Comparison of ENCODE assay signal across 14 cellular contexts in the genomic region with DNA sequence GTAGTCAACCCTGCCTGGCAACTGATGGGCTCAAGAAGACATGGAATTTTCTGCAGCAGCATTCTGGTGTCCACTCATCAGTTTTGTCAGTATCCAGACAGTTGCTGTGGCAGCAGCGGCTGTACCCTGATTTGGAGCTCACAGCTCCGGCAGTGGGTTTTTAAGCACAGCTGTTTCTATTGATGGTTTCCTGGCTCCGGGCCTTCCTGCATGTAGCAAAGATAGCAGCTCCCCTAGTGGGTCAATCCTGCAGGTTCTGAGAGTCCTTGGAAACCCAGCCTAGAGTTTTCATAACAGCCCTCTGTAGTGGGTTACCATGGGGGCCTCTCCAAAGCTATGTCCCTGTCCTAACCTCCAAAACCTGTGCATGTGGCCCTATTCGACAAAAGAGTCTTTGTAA.
DNase-seq lines count a peak whose midpoint lies in the region; ATAC-seq and TF ChIP-seq lines count a peak whose summit lies in the region.
"Had no signal": no experiment of that assay in that cellular context is flagged by ENCODE, and none has a peak within 500 bp of the region (broad histone marks: within the 10 kb centered on the region; RNA-seq: fewer than 3 reads in every experiment).

No MANE protein-coding gene starts in this region.

- H3K4me3 Mint-ChIP-seq in HFFc6 = no peak overlapping the region
- no peak overlapping the region for H3K4me3 Mint-ChIP-seq in T-helper 2 cell treated with Interferon-gamma antibody and Interleukin-4, amounts not matched to agents 5 μg/mL and 100 μg/mL, for 36 hours

- no peak for ATAC-seq in HG03139 (IDR thresholded peaks at IDR 0.05; ENCODE audit: unreplicated experiment)
- no peak for ATAC-seq in GM21528 (IDR thresholded peaks at IDR 0.05; ENCODE audit: low FRiP score, unreplicated experiment)
- ATAC-seq: foreskin keratinocyte, GM12878 had no signal

- H3K9me3 Mint-ChIP-seq in HFFc6 = no peaks in the 10 kb centered on the region
- H3K9me3 Mint-ChIP-seq in T-helper 2 cell treated with Interferon-gamma antibody and Interleukin-4, amounts not matched to agents 5 μg/mL and 100 μg/mL, for 36 hours = no peaks in the 10 kb centered on the region

- no peaks in the 10 kb centered on the region for H3K36me3 ChIP-seq in brain microvascular endothelial cell (replicated peaks)

- no peak overlapping the region for H3K27ac Mint-ChIP-seq in HFFc6
- H3K27ac Mint-ChIP-seq in T-helper 2 cell treated with Interferon-gamma antibody and Interleukin-4, amounts not matched to agents 5 μg/mL and 100 μg/mL, for 36 hours = no peak overlapping the region

- TF ChIP-seq CTCF in HFFc6 (IDR thresholded peaks at IDR 0.05) = peak; percentile 38
- TF ChIP-seq CTCF in brain microvascular endothelial cell (IDR thresholded peaks at IDR 0.05; ENCODE audit: low read depth, low read length, missing control alignments) = peak; percentile 55
- no peak for TF ChIP-seq CTCF in GM20000 (IDR thresholded peaks at IDR 0.05; ENCODE audit: extremely low read depth, missing control alignments)

- DNase-seq in AG20443 (ENCODE audit: low spot score) = peak; percentile 25
- peak; percentile 4 for DNase-seq in HFFc6
- peak; percentile 6 for DNase-seq in brain microvascular endothelial cell
- peak; percentile 49 for DNase-seq in islet precursor cell
- DNase-seq in T-helper 2 cell treated with Interferon-gamma antibody and Interleukin-4, amounts not matched to agents 5 μg/mL and 100 μg/mL, for 36 hours (ENCODE audit: low spot score) = no peak
- DNase-seq in GM20000 (ENCODE audit: low spot score) = no peak
- DNase-seq: activated CD4-positive, CD25-positive, alpha-beta regulatory T cell; COR-L47; foreskin keratinocyte; mammary epithelial cell; NCI-H2029 had no signal

- H3K4me3 ChIP-seq in brain microvascular endothelial cell (ENCODE audit: low read depth, low read length) = no peak overlapping the region
- H3K4me3 ChIP-seq: GM12878 had no signal

- H3K4me1 Mint-ChIP-seq in HFFc6 (ENCODE audit: low read depth) = peaks cover 5% of the 10 kb centered on the region; the same call in 1 of the 2 replicates
- H3K4me1 Mint-ChIP-seq in T-helper 2 cell treated with Interferon-gamma antibody and Interleukin-4, amounts not matched to agents 5 μg/mL and 100 μg/mL, for 36 hours (ENCODE audit: low read depth) = no peaks in the 10 kb centered on the region

- no peaks in the 10 kb centered on the region for H3K36me3 Mint-ChIP-seq in HFFc6 (ENCODE audit: low read depth)
- no peaks in the 10 kb centered on the region for H3K36me3 Mint-ChIP-seq in T-helper 2 cell treated with Interferon-gamma antibody and Interleukin-4, amounts not matched to agents 5 μg/mL and 100 μg/mL, for 36 hours (ENCODE audit: low read depth)

- in situ Hi-C loops in brain microvascular endothelial cell (cut with HindIII; ENCODE audit: low pct_ligation_motif_present, low sequenced_read_pairs) = no loop called here

- H3K27ac ChIP-seq in brain microvascular endothelial cell = no peak overlapping the region
- H3K27ac ChIP-seq: foreskin keratinocyte had no signal

- no peaks in the 10 kb centered on the region for H3K27me3 ChIP-seq in brain microvascular endothelial cell (replicated peaks)
- H3K27me3 ChIP-seq: foreskin keratinocyte had no signal

- peaks cover 4% of the 10 kb centered on the region; the same call in 1 of the 2 replicates for H3K27me3 Mint-ChIP-seq in HFFc6 (ENCODE audit: insufficient read depth)
- H3K27me3 Mint-ChIP-seq in T-helper 2 cell treated with Interferon-gamma antibody and Interleukin-4, amounts not matched to agents 5 μg/mL and 100 μg/mL, for 36 hours (ENCODE audit: low read depth) = peaks cover 3% of the 10 kb centered on the region

Comparison
In these comparisons a context has a peak if more than half of its experiments do, and no peak if none do; other contexts are left out.
1. DNase-seq: peak in AG20443 (single experiment), HFFc6 (single experiment), brain microvascular endothelial cell (single experiment) and islet precursor cell (single experiment); none in T-helper 2 cell treated with Interferon-gamma antibody and Interleukin-4, amounts not matched to agents 5 μg/mL and 100 μg/mL, for 36 hours (single experiment) and GM20000 (single experiment).